Comparison of ENCODE assay signal across 15 cellular contexts in genomic region chr4:150219841-150220240, GRCh38.
"Had no signal": no experiment of that assay in that cellular context is flagged by ENCODE, and none has a peak within 500 bp of the region (broad histone marks: within the 10 kb centered on the region; RNA-seq: fewer than 3 reads in every experiment).

No MANE protein-coding gene starts in this region.

- DNase-seq: activated CD4-positive, alpha-beta T cell treated with anti-CD3 and anti-CD28 coated beads for 48 hours; activated CD8-positive, alpha-beta memory T cell treated with anti-CD3 and anti-CD28 coated beads, Interleukin-2, amount 50 U/mL, for 4 hours; activated CD8-positive, alpha-beta T cell treated with anti-CD3 and anti-CD28 coated beads, Interleukin-2, amount 10 ng/mL, durations not matched to agents 7 days and 5 days; activated effector memory CD4-positive, alpha-beta T cell treated with anti-CD3 and anti-CD28 coated beads, Interleukin-2, amount 50 U/mL, for 16 hours; activated T-cell treated with anti-CD3 and anti-CD28 coated beads, Interleukin-2, amount 50 U/mL, for 48 hours; effector CD8-positive, alpha-beta T cell; islet precursor cell; mucosa of descending colon; naive thymus-derived CD4-positive, alpha-beta T cell; T-helper 17 cell had no signal

- H3K79me2 ChIP-seq: parathyroid adenoma had no signal

- H3K4me1 ChIP-seq: parathyroid adenoma had no signal

- ATAC-seq: activated CD8-positive, alpha-beta T cell treated with anti-CD3 and anti-CD28 coated beads, Interleukin-2, amount 10 ng/mL, durations not matched to agents 7 days and 5 days; gastroesophageal sphincter; mucosa of descending colon; naive thymus-derived CD4-positive, alpha-beta T cell; stimulated activated effector memory CD8-positive, alpha-beta T cell treated with anti-CD3 and anti-CD28 coated beads, Interleukin-12 subunit alpha, Interleukin-12 subunit beta, amount 100 ng/mL, for 72 hours; T-helper 17 cell had no signal

- H3K27ac ChIP-seq: parathyroid adenoma, tibial nerve, vagina had no signal

- H2AFZ ChIP-seq: parathyroid adenoma had no signal

- H3K9ac ChIP-seq: parathyroid adenoma had no signal

- H3K9me3 ChIP-seq: gastroesophageal sphincter, mucosa of descending colon, tibial nerve, vagina had no signal

- H3K36me3 ChIP-seq: tibial nerve, vagina had no signal

- H3K4me3 ChIP-seq: gastroesophageal sphincter, mucosa of descending colon, tibial nerve, vagina had no signal

- H3K27me3 ChIP-seq: gastroesophageal sphincter, tibial nerve, vagina had no signal
